In genomic region chr22:26066534-26066933, GRCh38 we compare ENCODE assay signal across 11 cellular contexts.
DNase-seq lines count a peak whose midpoint lies in the region; ATAC-seq and TF ChIP-seq lines count a peak whose summit lies in the region.
"Had no signal": no experiment of that assay in that cellular context is flagged by ENCODE, and none has a peak within 500 bp of the region (broad histone marks: within the 10 kb centered on the region; RNA-seq: fewer than 3 reads in every experiment).

No MANE protein-coding gene starts in this region.

- intact Hi-C loops in cardiac septum (cut with DNase I), result no loop called here

- no peaks in the 10 kb centered on the region for H3K4me1 Mint-ChIP-seq in osteocyte (ENCODE audit: unreplicated experiment)

- no peaks in the 10 kb centered on the region for H3K27me3 Mint-ChIP-seq in osteocyte (ENCODE audit: unreplicated experiment)

- H3K9me3 Mint-ChIP-seq in osteocyte (ENCODE audit: unreplicated experiment), result no peaks in the 10 kb centered on the region

- 11% methylated on average over 6 of the region's 6 CpGs for WGBS in thymus

- no peak for ATAC-seq in GM18867 (IDR thresholded peaks at IDR 0.05; ENCODE audit: unreplicated experiment)

- H3K27me3 ChIP-seq in cardiac muscle cell, result no peaks in the 10 kb centered on the region
- H3K27me3 ChIP-seq in thymus (ENCODE audit: control insufficient read depth, insufficient read depth), result peaks cover 2% of the 10 kb centered on the region

- no peaks in the 10 kb centered on the region for H3K36me3 Mint-ChIP-seq in osteocyte (ENCODE audit: unreplicated experiment)

- DNase-seq in cardiac muscle cell (ENCODE audit: low read depth in 1 of 2, low spot score in 1 of 2) (peak in 1 of 2 donors; percentile 56), cardiac septum (ENCODE audit: low spot score) (no peak), NCI-H2196 treated with DMSO at 0.1 percent for 48 hours (lab: John Stamatoyannopoulos, UW; ENCODE audit: unreplicated experiment) (peak; percentile 52), iPS DF 19.7 (ENCODE audit: low read depth, low spot score) (peak; percentile 30), osteocyte (ENCODE audit: extremely low spot score, unreplicated experiment) (no peak)
- DNase-seq in activated CD8-positive, alpha-beta memory T cell treated with anti-CD3 and anti-CD28 coated beads, Interleukin-2, amount 50 U/mL, for 4 hours, result no peak
- DNase-seq: activated CD4-positive, alpha-beta T cell treated with anti-CD3 and anti-CD28 coated beads for 4 hours; left cardiac atrium had no signal

- H3K27ac ChIP-seq in cardiac muscle cell, result peak overlapping the region; percentile 80
- H3K27ac ChIP-seq in thymus (ENCODE audit: low read depth), result peak overlapping the region; percentile 55
- H3K27ac ChIP-seq: suprapubic skin had no signal

- H3K9me3 ChIP-seq in cardiac muscle cell (ENCODE audit: low read depth) (no peaks in the 10 kb centered on the region), thymus (ENCODE audit: control insufficient read depth) (no peaks in the 10 kb centered on the region)
- H3K9me3 ChIP-seq: suprapubic skin had no signal

- TF ChIP-seq CTCF in cardiac muscle cell (IDR thresholded peaks at IDR 0.05; ENCODE audit: low read depth, low read length) (no peak), osteocyte (IDR thresholded peaks at IDR 0.05) (no peak)

- H3K4me3 Mint-ChIP-seq in osteocyte (ENCODE audit: unreplicated experiment), result no peak overlapping the region

- peaks cover 4% of the 10 kb centered on the region for H3K36me3 ChIP-seq in cardiac muscle cell
- H3K36me3 ChIP-seq in thymus (ENCODE audit: control insufficient read depth, insufficient read depth), result no peaks in the 10 kb centered on the region
- H3K36me3 ChIP-seq: suprapubic skin had no signal

- H3K27ac Mint-ChIP-seq in osteocyte (ENCODE audit: unreplicated experiment), result no peak overlapping the region

- H3K4me3 ChIP-seq in cardiac muscle cell (no peak overlapping the region), thymus (ENCODE audit: low read length) (no peak overlapping the region)
- H3K4me3 ChIP-seq: suprapubic skin had no signal

- H3K4me1 ChIP-seq in cardiac muscle cell (ENCODE audit: low read depth) (peaks cover 34% of the 10 kb centered on the region), thymus (ENCODE audit: control insufficient read depth, insufficient read depth, low read length) (no peaks in the 10 kb centered on the region)
- H3K4me1 ChIP-seq: suprapubic skin had no signal

Comparison
In these comparisons a context has a peak if more than half of its experiments do, and no peak if none do; other contexts are left out.
1. DNase-seq: peak in NCI-H2196 treated with DMSO at 0.1 percent for 48 hours (single experiment) and iPS DF 19.7 (single experiment); none in cardiac septum (single experiment), activated CD8-positive, alpha-beta memory T cell treated with anti-CD3 and anti-CD28 coated beads, Interleukin-2, amount 50 U/mL, for 4 hours (single experiment) and osteocyte (single experiment).